In the genomic region with DNA sequence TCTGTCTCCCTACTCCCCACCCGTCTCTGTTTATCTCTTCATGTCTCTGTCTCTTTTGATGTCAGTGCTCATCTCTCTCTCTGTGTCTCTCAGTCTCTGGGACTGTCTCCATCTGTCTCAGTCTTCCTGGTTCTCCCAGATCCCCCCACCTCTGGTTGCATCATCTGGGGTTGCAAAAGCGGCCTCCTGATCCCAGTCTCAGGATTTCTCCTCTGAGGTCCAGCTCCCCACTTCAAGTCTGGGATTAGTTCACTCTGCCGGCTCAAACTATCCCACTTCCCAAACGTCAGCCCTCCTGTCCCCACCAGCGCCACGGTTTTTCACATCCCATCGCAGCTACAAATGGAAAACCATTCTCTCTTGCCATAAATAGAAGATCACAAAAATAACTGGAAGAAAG, we compare ENCODE assay signal across 26 cellular contexts. TPM values are rescaled to one million over a fixed set of nuclear protein-coding genes. Genes with fewer than 3 reads are reported as not detected.
"Had no signal": no experiment of that assay in that cellular context is flagged by ENCODE, and none has a peak within 500 bp of the region (broad histone marks: within the 10 kb centered on the region; RNA-seq: fewer than 3 reads in every experiment).

No MANE protein-coding gene starts in this region.

- H3K27ac Mint-ChIP-seq: naive thymus-derived CD4-positive, alpha-beta T cell; stimulated activated effector memory CD8-positive, alpha-beta T cell treated with anti-CD3 and anti-CD28 coated beads, Interleukin-12 subunit alpha, Interleukin-12 subunit beta, amount 100 ng/mL, for 72 hours; stimulated activated naive CD8-positive, alpha-beta T cell treated with anti-CD3 and anti-CD28 coated beads, Interleukin-15, Interleukin-2, amounts not matched to agents 100 ng/mL and 50 ng/mL, for 24 hours had no signal

- H3K27ac ChIP-seq: hepatocyte, left ventricle myocardium inferior, parathyroid adenoma, psoas muscle, sigmoid colon, spleen, suprapubic skin, thoracic aorta, tibial artery, vagina had no signal

- ATAC-seq: mucosa of descending colon; naive thymus-derived CD4-positive, alpha-beta T cell; psoas muscle; stimulated activated effector memory CD8-positive, alpha-beta T cell treated with anti-CD3 and anti-CD28 coated beads, Interleukin-12 subunit alpha, Interleukin-12 subunit beta, amount 100 ng/mL, for 72 hours had no signal

- H3K4me1 ChIP-seq: parathyroid adenoma, psoas muscle, sigmoid colon, spleen, suprapubic skin, tibial artery, vagina had no signal

- H3K4me1 Mint-ChIP-seq: naive thymus-derived CD4-positive, alpha-beta T cell; stimulated activated effector memory CD8-positive, alpha-beta T cell treated with anti-CD3 and anti-CD28 coated beads, Interleukin-12 subunit alpha, Interleukin-12 subunit beta, amount 100 ng/mL, for 72 hours had no signal

- H3K4me2 ChIP-seq: hepatocyte had no signal

- H3K79me2 ChIP-seq: hepatocyte, parathyroid adenoma had no signal

- H2AFZ ChIP-seq: hepatocyte, parathyroid adenoma had no signal

- DNase-seq: islet precursor cell; left ventricle myocardium inferior; mesendoderm; midbrain; mucosa of descending colon; naive thymus-derived CD4-positive, alpha-beta T cell; nucleus accumbens; psoas muscle; sigmoid colon; small intestine; spleen; stimulated activated CD4-positive, alpha-beta T cell treated with anti-CD3 and anti-CD28 coated beads, Interleukin-4, amount 100 ng/mL, for 24 hours; stimulated activated naive CD4-positive, alpha-beta T cell; tibial artery; trophoblast cell had no signal

- H3K9ac ChIP-seq: parathyroid adenoma had no signal

- H3K9me3 Mint-ChIP-seq: nephron; neural crest cell; stimulated activated effector memory CD8-positive, alpha-beta T cell treated with anti-CD3 and anti-CD28 coated beads, Interleukin-12 subunit alpha, Interleukin-12 subunit beta, amount 100 ng/mL, for 72 hours; stimulated activated naive CD8-positive, alpha-beta T cell treated with anti-CD3 and anti-CD28 coated beads, Interleukin-15, Interleukin-2, amounts not matched to agents 100 ng/mL and 50 ng/mL, for 24 hours had no signal

- H3K9me3 ChIP-seq: left ventricle myocardium inferior, mucosa of descending colon, psoas muscle, sigmoid colon, spleen, suprapubic skin, thoracic aorta, tibial artery, vagina had no signal

- FAIRE-seq: small intestine had no signal

- H3K36me3 ChIP-seq: left ventricle myocardium inferior, sigmoid colon, spleen, suprapubic skin, thoracic aorta, tibial artery, vagina had no signal

- H3K4me3 Mint-ChIP-seq: naive thymus-derived CD4-positive, alpha-beta T cell; nephron; neural crest cell; stimulated activated effector memory CD8-positive, alpha-beta T cell treated with anti-CD3 and anti-CD28 coated beads, Interleukin-12 subunit alpha, Interleukin-12 subunit beta, amount 100 ng/mL, for 72 hours; stimulated activated naive CD8-positive, alpha-beta T cell treated with anti-CD3 and anti-CD28 coated beads, Interleukin-15, Interleukin-2, amounts not matched to agents 100 ng/mL and 50 ng/mL, for 24 hours had no signal

- H3K27me3 ChIP-seq: hepatocyte, sigmoid colon, suprapubic skin, vagina had no signal

- H3K4me3 ChIP-seq: hepatocyte, left ventricle myocardium inferior, lung, mucosa of descending colon, psoas muscle, sigmoid colon, spleen, suprapubic skin, thoracic aorta, tibial artery, vagina had no signal

- H3K36me3 Mint-ChIP-seq: naive thymus-derived CD4-positive, alpha-beta T cell; stimulated activated effector memory CD8-positive, alpha-beta T cell treated with anti-CD3 and anti-CD28 coated beads, Interleukin-12 subunit alpha, Interleukin-12 subunit beta, amount 100 ng/mL, for 72 hours had no signal

RNA-seq across cellular contexts. Expression of a gene that starts 9.0 kb away (rescaled TPM):
- total RNA-seq: hepatocyte; left ventricle myocardium inferior; myocyte; naive thymus-derived CD4-positive, alpha-beta T cell; psoas muscle; thoracic aorta; vagina had no signal
- polyA plus RNA-seq: hepatocyte, psoas muscle had no signal
